In the genomic region with DNA sequence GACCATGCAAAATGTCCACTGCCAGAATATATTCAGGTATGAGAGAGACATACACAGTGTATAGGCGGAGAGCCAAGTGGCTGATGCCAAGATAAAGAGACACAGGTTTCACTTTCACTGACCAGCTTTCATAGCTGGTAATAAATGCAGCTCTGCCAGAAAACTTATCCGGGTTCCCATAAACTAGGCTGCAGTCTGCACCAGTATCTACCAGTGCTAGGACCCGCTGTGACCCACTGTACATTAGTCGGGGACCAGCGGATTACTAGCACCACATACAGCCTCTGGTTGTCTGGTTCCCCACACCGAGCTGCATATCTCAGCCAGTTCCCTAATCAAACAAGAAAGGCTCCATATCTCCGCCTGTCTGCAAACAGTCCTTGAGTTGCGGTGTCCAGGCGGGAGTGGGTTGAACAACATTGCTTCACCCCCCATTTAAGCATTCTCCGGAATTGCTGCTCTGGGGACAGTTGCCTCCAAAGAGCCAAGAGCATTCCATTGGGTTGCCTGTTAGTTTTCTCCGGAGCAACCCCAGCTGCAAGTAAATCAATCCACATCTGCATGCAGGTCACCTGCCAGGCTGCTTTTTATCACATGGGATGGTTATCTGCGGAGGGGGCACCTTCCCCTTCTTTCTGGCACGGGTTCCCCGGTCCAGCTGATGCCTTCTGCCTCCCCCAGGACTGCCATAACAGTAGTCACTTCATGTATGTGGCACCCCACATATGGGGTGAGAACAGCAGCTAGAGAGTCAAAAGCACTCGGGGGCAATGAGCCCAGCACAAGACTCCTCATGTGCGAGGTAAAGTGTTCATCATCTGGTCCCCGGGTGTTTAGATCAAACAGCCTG, we compare ENCODE assay signal across 10 cellular contexts. TPM values are rescaled to one million over a fixed set of nuclear protein-coding genes. Genes with fewer than 3 reads are reported as not detected.
A peak's percentile ranks its signal among the peaks of the same experiment; 100 is the strongest.
DNase-seq lines count a peak whose midpoint lies in the region; ATAC-seq and TF ChIP-seq lines count a peak whose summit lies in the region.
"Had no signal": no experiment of that assay in that cellular context is flagged by ENCODE, and none has a peak within 500 bp of the region (broad histone marks: within the 10 kb centered on the region; RNA-seq: fewer than 3 reads in every experiment).

No MANE protein-coding gene starts in this region.

- peaks cover 12% of the 10 kb centered on the region for H3K4me1 ChIP-seq in psoas muscle

- H3K27ac ChIP-seq in psoas muscle = no peak overlapping the region
- H3K27ac ChIP-seq: brain microvascular endothelial cell had no signal

- no peaks in the 10 kb centered on the region for H3K27me3 ChIP-seq in psoas muscle (ENCODE audit: insufficient read depth in 3 of 3, low read length in 2 of 3)
- H3K27me3 ChIP-seq: brain microvascular endothelial cell had no signal

- POLR2A ChIA-PET in HEK293T (lab: Yijun Ruan, JAX) = interaction anchor here (0.8 kb wide), 1 partner anchor 19 kb away, joined by 3 read pairs; no protein-coding TSS in a partner anchor

- CTCF ChIA-PET in HEK293T (lab: Yijun Ruan, JAX) = interaction anchor here (0.6 to 1.0 kb wide), 2 partner anchors 12 to 69 kb away, joined by 3 to 5 read pairs; no protein-coding TSS in a partner anchor

- WGBS in psoas muscle, 3 donors = 31 to 41% (median 32%) methylated on average over 17 of the region's 17 CpGs

- no peak for TF ChIP-seq CTCF in fibroblast of mammary gland (conservative IDR thresholded peaks at IDR 0.05; ENCODE audit: control insufficient read depth, insufficient read depth, low read depth, low read length)
- TF ChIP-seq CTCF in psoas muscle (IDR thresholded peaks at IDR 0.05) = no peak

- H3K4me3 ChIP-seq in fibroblast of mammary gland (ENCODE audit: control insufficient read depth, low read depth, low read length) (no peak overlapping the region), psoas muscle (peak overlapping the region; percentile 30)

- H3K9me3 ChIP-seq in psoas muscle = no peaks in the 10 kb centered on the region

- ATAC-seq in psoas muscle = peak in 2 of 4 donors; percentile 44 to 54

- H3K36me3 ChIP-seq in psoas muscle (ENCODE audit: insufficient read depth in 1 of 2, low read depth in 1 of 2) = no peaks in the 10 kb centered on the region
- H3K36me3 ChIP-seq: brain microvascular endothelial cell had no signal

- intact Hi-C loops in psoas muscle (cut with DNase I) = no loop called here

- DNase-seq in DMS79 treated with DMSO at 0.1 percent for 48 hours (lab: John Stamatoyannopoulos, UW) (peak; percentile 39), RPMI7951 (ENCODE audit: low read depth) (peak; percentile 46), fibroblast of mammary gland (ENCODE audit: low read depth) (peak; percentile 18), psoas muscle (no peak), NCI-H526 treated with DMSO at 0.1 percent for 48 hours (lab: John Stamatoyannopoulos, UW) (no peak), HEK293T (ENCODE audit: extremely low spot score) (no peak)
- no peak for DNase-seq in stimulated activated CD4-positive, alpha-beta T cell treated with anti-CD3 and anti-CD28 coated beads, Interleukin-4, amount 100 ng/mL, for 4 hours
- no peak for DNase-seq in stimulated activated CD4-positive, alpha-beta T cell treated with anti-CD3 and anti-CD28 coated beads, Interleukin-2, amount 100 ng/mL, for 24 hours
- DNase-seq: brain microvascular endothelial cell, T1000 had no signal

TF ChIP-seq in HEK293T, 16 proteins besides CTCF, POLR2A, EP300 and RAD21:
- TF ChIP-seq SUZ12 (IDR thresholded peaks at IDR 0.05) (no peak), BHLHE40 (IDR thresholded peaks at IDR 0.05; ENCODE audit: borderline replicate concordance) (no peak), ZNF384 (IDR thresholded peaks at IDR 0.05) (no peak), PKNOX1 (IDR thresholded peaks at IDR 0.05) (no peak)

RNA-seq across cellular contexts. Expression of gene KLHL23, which starts 18.0 kb away (rescaled TPM):
- total RNA-seq in RPMI7951 (2014; rRNA removed; shearing (Covaris generic)) = 6.0 and 8.9 TPM in 2 replicates
- 1 to 10 TPM; 4.4 to 8.9 (median 7.6) TPM for total RNA-seq in psoas muscle
- 1 to 10 TPM; 2.6 to 7.9 (median 4.8) TPM for polyA plus RNA-seq in psoas muscle

RNA-seq across cellular contexts. Expression of gene PHOSPHO2, which starts 21.3 kb away (rescaled TPM):
- total RNA-seq in RPMI7951 (2014; rRNA removed; shearing (Covaris generic)) = 2.5 and 6.5 TPM in 2 replicates
- 1 to 10 TPM in 3 of 4 donors, under 1 TPM in 1; 0.86 to 2.3 (median 1.4) TPM for total RNA-seq in psoas muscle
- 1 to 10 TPM; 1.6 to 7.5 (median 1.9) TPM for polyA plus RNA-seq in psoas muscle

RNA-seq across cellular contexts. Expression of gene CFAP210, which starts 21.4 kb away (rescaled TPM):
- total RNA-seq in RPMI7951 (2014; rRNA removed; shearing (Covaris generic)) = not detected in 2 replicates
- total RNA-seq in psoas muscle = not detected
- polyA plus RNA-seq in psoas muscle = under 1 TPM in 2 of 3 donors, not detected in 1; 0.03 to 0.04 TPM

Comparison
In these comparisons a context has a peak if more than half of its experiments do, and no peak if none do; other contexts are left out.
1. DNase-seq: peak in DMS79 treated with DMSO at 0.1 percent for 48 hours (single experiment), RPMI7951 (single experiment) and fibroblast of mammary gland (single experiment); none in psoas muscle (0 of 2), stimulated activated CD4-positive, alpha-beta T cell treated with anti-CD3 and anti-CD28 coated beads, Interleukin-4, amount 100 ng/mL, for 4 hours (0 of 2), stimulated activated CD4-positive, alpha-beta T cell treated with anti-CD3 and anti-CD28 coated beads, Interleukin-2, amount 100 ng/mL, for 24 hours (0 of 2), NCI-H526 treated with DMSO at 0.1 percent for 48 hours (single experiment) and HEK293T (single experiment).